Comparison of ENCODE assay signal across 8 cellular contexts in genomic region chr1:154407021-154407865, GRCh38. TPM values are rescaled to one million over a fixed set of nuclear protein-coding genes. Genes with fewer than 3 reads are reported as not detected.
A peak's percentile ranks its signal among the peaks of the same experiment; 100 is the strongest.
DNase-seq lines count a peak whose midpoint lies in the region; ATAC-seq and TF ChIP-seq lines count a peak whose summit lies in the region.

No MANE protein-coding gene starts in this region.

- H3K27ac Mint-ChIP-seq in CD14-positive monocyte: peak overlapping the region; percentile 99 to 100 (median 99)
- peak overlapping the region; percentile 93 for H3K27ac Mint-ChIP-seq in activated CD4-positive, alpha-beta memory T cell treated with anti-CD3 and anti-CD28 coated beads for 36 hours

- DNase-seq in CD14-positive monocyte (ENCODE audit: low spot score) (peak; percentile 81), germinal center (ENCODE audit: low spot score) (peak; percentile 69), globus pallidus (ENCODE audit: low spot score) (no peak), SHP77 (lab: John Stamatoyannopoulos, UW) (no peak), A172 (ENCODE audit: low spot score) (no peak)
- DNase-seq in activated CD4-positive, alpha-beta memory T cell treated with anti-CD3 and anti-CD28 coated beads for 36 hours: peak; percentile 80
- peak; percentile 53 to 67 for DNase-seq in stimulated activated CD4-positive, alpha-beta T cell treated with anti-CD3 and anti-CD28 coated beads, Interleukin-2, amount 100 ng/mL, for 24 hours

- POLR2A ChIA-PET in activated CD4-positive, alpha-beta memory T cell treated with anti-CD3 and anti-CD28 coated beads for 36 hours (lab: Charles Lee): interaction anchor here (0.8 to 4.5 kb wide), 10 partner anchors 8 to 61 kb away, joined by 3 to 25 read pairs (median 8); no protein-coding TSS in a partner anchor

- H3K4me1 Mint-ChIP-seq in CD14-positive monocyte: peaks cover 81% of the 10 kb centered on the region
- H3K4me1 Mint-ChIP-seq in activated CD4-positive, alpha-beta memory T cell treated with anti-CD3 and anti-CD28 coated beads for 36 hours (ENCODE audit: low read depth): peaks cover 83% of the 10 kb centered on the region

- H3K9me3 Mint-ChIP-seq in CD14-positive monocyte: peaks cover 0 to 2% (median 0%) of the 10 kb centered on the region in 7 donors
- no peaks in the 10 kb centered on the region for H3K9me3 Mint-ChIP-seq in activated CD4-positive, alpha-beta memory T cell treated with anti-CD3 and anti-CD28 coated beads for 36 hours

- CTCF ChIA-PET in activated CD4-positive, alpha-beta memory T cell treated with anti-CD3 and anti-CD28 coated beads for 36 hours (lab: Charles Lee): interaction anchor here (0.6 to 2.7 kb wide), 17 partner anchors 7 to 138 kb away, joined by 3 to 17 read pairs (median 5); no protein-coding TSS in a partner anchor

- intact Hi-C loops in CD14-positive monocyte (cut with micrococcal nuclease): loop anchor here (2.0 to 5.0 kb wide), 4 partner anchors 16 to 80 kb away; partner anchors contain the start of gene ATP8B2 (in 1 of the 2)
- intact Hi-C loops in activated CD4-positive, alpha-beta memory T cell treated with anti-CD3 and anti-CD28 coated beads for 36 hours (cut with micrococcal nuclease): loop anchor here (1.0 to 5.0 kb wide), 7 partner anchors 13 to 200 kb away; partner anchors contain the start of genes ADAR and UBE2Q1

- ATAC-seq in HG02852 (IDR thresholded peaks at IDR 0.05; ENCODE audit: unreplicated experiment): peak; percentile 44

- no peak for TF ChIP-seq CTCF in CD14-positive monocyte (IDR thresholded peaks at IDR 0.05)

- peaks cover 0 to 2% (median 0%) of the 10 kb centered on the region in 3 donors for H3K27me3 Mint-ChIP-seq in CD14-positive monocyte (ENCODE audit: low read depth in 3 of 3)
- H3K27me3 Mint-ChIP-seq in activated CD4-positive, alpha-beta memory T cell treated with anti-CD3 and anti-CD28 coated beads for 36 hours: no peaks in the 10 kb centered on the region

- peak overlapping the region; percentile 98 for H3K4me3 Mint-ChIP-seq in CD14-positive monocyte
- peak overlapping the region; percentile 92 for H3K4me3 Mint-ChIP-seq in activated CD4-positive, alpha-beta memory T cell treated with anti-CD3 and anti-CD28 coated beads for 36 hours

- H3K36me3 Mint-ChIP-seq in CD14-positive monocyte: peaks cover 39% of the 10 kb centered on the region in 2 donors
- peaks cover 3% of the 10 kb centered on the region for H3K36me3 Mint-ChIP-seq in activated CD4-positive, alpha-beta memory T cell treated with anti-CD3 and anti-CD28 coated beads for 36 hours

RNA-seq across cellular contexts. Expression of gene IL6R, which starts 2.1 kb away (rescaled TPM):
- 10 to 100 TPM; 56.4 to 81.7 TPM for polyA plus RNA-seq in CD14-positive monocyte
- 10 to 100 TPM; 30.2 to 30.5 TPM for total RNA-seq in activated CD4-positive, alpha-beta memory T cell treated with anti-CD3 and anti-CD28 coated beads for 36 hours
- 2.4 and 4.5 TPM in 2 replicates for total RNA-seq in A172 (2014; rRNA removed; shearing (Covaris generic))

Comparison
In these comparisons a context has a peak if more than half of its experiments do, and no peak if none do; other contexts are left out.
1. DNase-seq: peak in CD14-positive monocyte (single experiment), activated CD4-positive, alpha-beta memory T cell treated with anti-CD3 and anti-CD28 coated beads for 36 hours (single experiment), germinal center (single experiment) and stimulated activated CD4-positive, alpha-beta T cell treated with anti-CD3 and anti-CD28 coated beads, Interleukin-2, amount 100 ng/mL, for 24 hours (2 of 2); none in globus pallidus (single experiment), SHP77 (0 of 2) and A172 (single experiment).